9 cellular contexts compared by ENCODE assay signal in the genomic region with DNA sequence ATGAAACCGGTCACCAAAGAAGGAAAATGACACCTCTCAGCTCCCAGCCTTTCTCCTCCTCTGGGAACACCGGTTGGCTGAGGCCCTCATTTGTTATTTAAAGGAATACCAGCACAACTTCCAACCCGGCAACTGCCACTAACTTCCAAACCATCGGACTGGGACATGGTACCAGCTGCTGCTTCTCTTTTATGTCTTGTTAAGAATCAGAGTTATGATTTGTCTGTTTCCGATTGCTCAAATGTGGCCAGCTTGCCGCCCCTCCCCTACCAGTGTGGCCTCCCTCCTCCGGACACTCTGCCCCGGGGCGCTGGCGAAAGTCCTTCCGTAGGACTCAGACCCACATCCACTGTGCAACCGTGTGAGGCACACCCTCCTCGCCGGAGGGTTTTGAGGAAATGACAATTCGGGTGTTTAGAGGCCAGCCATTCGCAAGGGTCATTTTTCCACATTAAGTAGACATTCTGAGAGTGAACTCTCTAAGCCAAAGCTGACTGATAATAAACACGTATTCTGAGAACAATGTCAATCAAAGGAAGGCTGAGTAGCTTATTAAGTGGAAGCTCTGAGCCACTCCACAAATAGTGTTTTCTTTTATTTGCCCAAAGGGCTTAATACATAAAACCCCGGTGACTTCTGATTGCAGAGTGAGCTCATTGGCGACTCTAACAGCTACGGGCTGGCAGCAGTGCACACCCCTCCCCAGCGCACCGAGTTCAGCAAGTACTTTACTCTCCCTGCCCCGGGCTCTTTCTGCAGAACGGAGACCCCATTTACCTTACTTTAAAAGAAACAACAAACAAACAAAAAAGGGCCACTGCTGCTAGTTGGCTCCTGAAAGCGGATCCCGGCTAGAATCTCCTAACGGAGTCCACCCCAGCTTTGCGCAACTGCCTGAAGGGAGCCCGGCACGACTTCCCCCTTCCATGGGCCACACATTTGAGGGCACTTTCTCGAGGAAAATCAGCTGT. TPM values are rescaled to one million over a fixed set of nuclear protein-coding genes. Genes with fewer than 3 reads are reported as not detected.
A peak's percentile ranks its signal among the peaks of the same experiment; 100 is the strongest.
DNase-seq lines count a peak whose midpoint lies in the region; ATAC-seq and TF ChIP-seq lines count a peak whose summit lies in the region.
"Had no signal": no experiment of that assay in that cellular context is flagged by ENCODE, and none has a peak within 500 bp of the region (broad histone marks: within the 10 kb centered on the region; RNA-seq: fewer than 3 reads in every experiment).

No MANE protein-coding gene starts in this region.

- no peaks in the 10 kb centered on the region for H3K36me3 Mint-ChIP-seq in CD4-positive, alpha-beta memory T cell
- H3K36me3 Mint-ChIP-seq: naive thymus-derived CD8-positive, alpha-beta T cell had no signal

- peak overlapping the region; percentile 3; the same call in 1 of the 2 replicates for H3K4me3 ChIP-seq in HEK293 (ENCODE audit: low read depth, low read length)
- peak overlapping the region in 9 of 12 donors; percentile 8 to 51 (median 32) for H3K4me3 ChIP-seq in heart left ventricle
- peak overlapping the region; percentile 51 for H3K4me3 ChIP-seq in psoas muscle
- no peak overlapping the region for H3K4me3 ChIP-seq in CD4-positive, alpha-beta memory T cell (ENCODE audit: low read length in 2 of 2)

- intact Hi-C loops in heart left ventricle (cut with DNase I), result no loop called here
- intact Hi-C loops in psoas muscle (cut with DNase I), result no loop called here
- intact Hi-C loops in CD4-positive, alpha-beta memory T cell (cut with micrococcal nuclease), result no loop called here

- POLR2A ChIA-PET in HEK293 (lab: Yijun Ruan, JAX), result interaction anchor here (0.8 to 1.3 kb wide), 3 partner anchors 9 to 112 kb away, joined by 3 to 6 read pairs (median 6); no protein-coding TSS in a partner anchor
- POLR2A ChIA-PET in RWPE1 (lab: Yijun Ruan, JAX; ENCODE audit: low non-redundant PET), result interaction anchor here (0.6 kb wide), 1 partner anchor 443 kb away, joined by 3 read pairs; no protein-coding TSS in a partner anchor
- POLR2A ChIA-PET in CD4-positive, alpha-beta memory T cell (lab: Charles Lee; ENCODE audit: partially characterized antibody), result no interaction called here

- peaks cover 0 to 2% (median 0%) of the 10 kb centered on the region in 8 donors for H3K9me3 Mint-ChIP-seq in CD4-positive, alpha-beta memory T cell
- H3K9me3 Mint-ChIP-seq: naive thymus-derived CD8-positive, alpha-beta T cell had no signal

- WGBS in heart left ventricle, 4 donors, result 8 to 17% (median 11%) methylated on average over 31 of the region's 31 CpGs
- WGBS in psoas muscle, 3 donors, result 7 to 13% (median 8%) methylated on average over 31 of the region's 31 CpGs

- ATAC-seq in heart left ventricle, result peak; percentile 65 to 86 (median 78)
- ATAC-seq in psoas muscle, result peak in 3 of 4 donors; percentile 61 to 77 (median 63)
- ATAC-seq: naive thymus-derived CD8-positive, alpha-beta T cell had no signal

- H3K27ac Mint-ChIP-seq in CD4-positive, alpha-beta memory T cell, result no peak overlapping the region

- TF ChIP-seq POLR2A in heart left ventricle (IDR thresholded peaks at IDR 0.05) (no peak), erythroblast (IDR thresholded peaks at IDR 0.05; ENCODE audit: low read length) (no peak)

- H3K27me3 Mint-ChIP-seq in CD4-positive, alpha-beta memory T cell, result peaks cover 43 to 53% of the 10 kb centered on the region in 2 donors

- no peak for DNase-seq in RWPE1 (ENCODE audit: low spot score)
- peak in 3 of 5 donors; percentile 64 to 78 (median 74) for DNase-seq in heart left ventricle
- peak; percentile 60 to 75 for DNase-seq in psoas muscle
- no peak for DNase-seq in activated CD4-positive, alpha-beta T cell treated with anti-CD3 and anti-CD28 coated beads for 1 hour
- DNase-seq in erythroblast (lab: John Stamatoyannopoulos, UW), result no peak
- DNase-seq in CD4-positive, alpha-beta memory T cell, result no peak
- DNase-seq in activated effector memory CD4-positive, alpha-beta T cell treated with anti-CD3 and anti-CD28 coated beads, Interleukin-2, amount 50 U/mL, for 16 hours, result no peak

- H3K9me3 ChIP-seq in HEK293 (ENCODE audit: control insufficient read depth, insufficient read depth, low read depth, low read length) (no peaks in the 10 kb centered on the region), heart left ventricle (no peaks in the 10 kb centered on the region), psoas muscle (no peaks in the 10 kb centered on the region)
- H3K9me3 ChIP-seq in CD4-positive, alpha-beta memory T cell (ENCODE audit: control insufficient read depth in 1 of 2, low read length in 2 of 2), result no peaks in the 10 kb centered on the region

- H3K4me1 ChIP-seq in HEK293 (ENCODE audit: control insufficient read depth, insufficient read depth, low read length), result peaks cover 31% of the 10 kb centered on the region
- peaks cover 0 to 37% (median 6%) of the 10 kb centered on the region in 12 donors for H3K4me1 ChIP-seq in heart left ventricle
- H3K4me1 ChIP-seq in psoas muscle, result no peaks in the 10 kb centered on the region
- H3K4me1 ChIP-seq in CD4-positive, alpha-beta memory T cell (ENCODE audit: insufficient read depth, low read length), result peaks cover 19% of the 10 kb centered on the region

- H3K4me3 Mint-ChIP-seq in CD4-positive, alpha-beta memory T cell, result peak overlapping the region in 2 of 8 donors; percentile 21 to 30

- H3K27me3 ChIP-seq in heart left ventricle (peaks cover 25 to 67% (median 48%) of the 10 kb centered on the region in 9 donors), psoas muscle (ENCODE audit: insufficient read depth in 3 of 3, low read length in 2 of 3) (peaks cover 0 to 73% (median 15%) of the 10 kb centered on the region in 3 donors)
- peaks cover 22% of the 10 kb centered on the region for H3K27me3 ChIP-seq in CD4-positive, alpha-beta memory T cell (ENCODE audit: insufficient read depth, low read length)

- TF ChIP-seq CTCF in HEK293 (tag by site-specific recombination; IDR thresholded peaks at IDR 0.05) (no peak), RWPE1 (conservative IDR thresholded peaks at IDR 0.05; ENCODE audit: low read depth) (no peak), heart left ventricle (IDR thresholded peaks at IDR 0.05) (no peak), psoas muscle (IDR thresholded peaks at IDR 0.05) (no peak)

- peak overlapping the region; percentile 16; the same call in 1 of the 2 replicates for H3K27ac ChIP-seq in HEK293 (ENCODE audit: extremely low read depth, low read depth, low read length)
- peak overlapping the region; percentile 95 for H3K27ac ChIP-seq in RWPE1
- H3K27ac ChIP-seq in heart left ventricle, result peak overlapping the region in 2 of 12 donors; percentile 3 to 76
- no peak overlapping the region for H3K27ac ChIP-seq in psoas muscle
- no peak overlapping the region for H3K27ac ChIP-seq in CD4-positive, alpha-beta memory T cell (ENCODE audit: low read depth, low read length)

- H3K4me1 Mint-ChIP-seq in CD4-positive, alpha-beta memory T cell, result peaks cover 1 to 29% (median 12%) of the 10 kb centered on the region in 4 donors

- CTCF ChIA-PET in HEK293 (lab: Yijun Ruan, JAX), result interaction anchor here (0.5 to 2.9 kb wide), 11 partner anchors 9 to 161 kb away, joined by 3 to 13 read pairs (median 3); no protein-coding TSS in a partner anchor
- CTCF ChIA-PET in RWPE1 (lab: Yijun Ruan, JAX), result interaction anchor here (0.6 to 7.1 kb wide), 4 partner anchors 17 to 479 kb away, joined by 3 to 41 read pairs (median 4); no protein-coding TSS in a partner anchor
- CTCF ChIA-PET in CD4-positive, alpha-beta memory T cell (lab: Charles Lee; ENCODE audit: partially characterized antibody), result interaction anchor here (1.3 kb wide), 1 partner anchor 478 kb away, joined by 4 read pairs; no protein-coding TSS in a partner anchor

- H3K36me3 ChIP-seq in HEK293 (ENCODE audit: control insufficient read depth in 2 of 2, insufficient read depth in 1 of 2, low read length in 2 of 2) (peaks cover 5% of the 10 kb centered on the region in 2 experiments; a peak in 2 of 3 replicates), heart left ventricle (no peaks in the 10 kb centered on the region), psoas muscle (ENCODE audit: insufficient read depth in 1 of 2, low read depth in 1 of 2) (no peaks in the 10 kb centered on the region)
- no peaks in the 10 kb centered on the region for H3K36me3 ChIP-seq in CD4-positive, alpha-beta memory T cell (ENCODE audit: insufficient read depth, low read length)

TF ChIP-seq in HEK293, 187 proteins besides CTCF, POLR2A, EP300 and RAD21 (continues in another document):
- TF ChIP-seq ZNF341 (tag by site-specific recombination; IDR thresholded peaks at IDR 0.05; ENCODE audit: low read depth), result peak; percentile 74
- TF ChIP-seq ZNF843 (tag by site-specific recombination; IDR thresholded peaks at IDR 0.05), result no peak
- TF ChIP-seq ZNF600 (tag by site-specific recombination; IDR thresholded peaks at IDR 0.05), result peak; percentile 47; the same call in 1 of the 2 replicates
- TF ChIP-seq, protein P1, sequence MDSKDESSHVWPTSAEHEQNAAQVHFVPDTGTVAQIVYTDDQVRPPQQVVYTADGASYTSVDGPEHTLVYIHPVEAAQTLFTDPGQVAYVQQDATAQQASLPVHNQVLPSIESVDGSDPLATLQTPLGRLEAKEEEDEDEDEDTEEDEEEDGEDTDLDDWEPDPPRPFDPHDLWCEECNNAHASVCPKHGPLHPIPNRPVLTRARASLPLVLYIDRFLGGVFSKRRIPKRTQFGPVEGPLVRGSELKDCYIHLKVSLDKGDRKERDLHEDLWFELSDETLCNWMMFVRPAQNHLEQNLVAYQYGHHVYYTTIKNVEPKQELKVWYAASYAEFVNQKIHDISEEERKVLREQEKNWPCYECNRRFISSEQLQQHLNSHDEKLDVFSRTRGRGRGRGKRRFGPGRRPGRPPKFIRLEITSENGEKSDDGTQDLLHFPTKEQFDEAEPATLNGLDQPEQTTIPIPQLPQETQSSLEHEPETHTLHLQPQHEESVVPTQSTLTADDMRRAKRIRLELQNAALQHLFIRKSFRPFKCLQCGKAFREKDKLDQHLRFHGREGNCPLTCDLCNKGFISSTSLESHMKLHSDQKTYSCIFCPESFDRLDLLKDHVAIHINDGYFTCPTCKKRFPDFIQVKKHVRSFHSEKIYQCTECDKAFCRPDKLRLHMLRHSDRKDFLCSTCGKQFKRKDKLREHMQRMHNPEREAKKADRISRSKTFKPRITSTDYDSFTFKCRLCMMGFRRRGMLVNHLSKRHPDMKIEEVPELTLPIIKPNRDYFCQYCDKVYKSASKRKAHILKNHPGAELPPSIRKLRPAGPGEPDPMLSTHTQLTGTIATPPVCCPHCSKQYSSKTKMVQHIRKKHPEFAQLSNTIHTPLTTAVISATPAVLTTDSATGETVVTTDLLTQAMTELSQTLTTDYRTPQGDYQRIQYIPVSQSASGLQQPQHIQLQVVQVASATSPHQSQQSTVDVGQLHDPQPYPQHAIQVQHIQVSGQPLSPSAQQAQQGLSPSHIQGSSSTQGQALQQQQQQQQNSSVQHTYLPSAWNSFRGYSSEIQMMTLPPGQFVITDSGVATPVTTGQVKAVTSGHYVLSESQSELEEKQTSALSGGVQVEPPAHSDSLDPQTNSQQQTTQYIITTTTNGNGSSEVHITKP (tag by site-specific recombination; IDR thresholded peaks at IDR 0.05), result peak; percentile 54

RNA-seq across cellular contexts. Expression of a gene that starts 5.4 kb away (rescaled TPM):
- total RNA-seq in heart left ventricle, result 1 to 10 TPM in 1 of 9 donors, under 1 TPM in 6, not detected in 2; 0.07 to 2.0 (median 0.08) TPM
- under 1 TPM; 0.04 TPM for polyA plus RNA-seq in heart left ventricle
- not detected for total RNA-seq in psoas muscle
- polyA plus RNA-seq in psoas muscle, result under 1 TPM in 1 of 3 donors, not detected in 2; 0.01 TPM
- total RNA-seq in CD4-positive, alpha-beta memory T cell, result under 1 TPM; 0.26 to 0.36 TPM
- polyA plus RNA-seq in CD4-positive, alpha-beta memory T cell, result under 1 TPM in 1 of 2 donors, not detected in 1; 0.16 TPM

Comparison
In these comparisons a context has a peak if more than half of its experiments do, and no peak if none do; other contexts are left out.
1. H3K27ac ChIP-seq: peak in HEK293 (single experiment) and RWPE1 (single experiment); none in psoas muscle (single experiment) and CD4-positive, alpha-beta memory T cell (single experiment).
2. H3K4me3 ChIP-seq: peak in HEK293 (single experiment), heart left ventricle (9 of 12) and psoas muscle (single experiment); none in CD4-positive, alpha-beta memory T cell (0 of 2).
3. DNase-seq: peak in heart left ventricle (3 of 5) and psoas muscle (2 of 2); none in RWPE1 (single experiment), activated CD4-positive, alpha-beta T cell treated with anti-CD3 and anti-CD28 coated beads for 1 hour (single experiment), erythroblast (0 of 2), CD4-positive, alpha-beta memory T cell (0 of 5) and activated effector memory CD4-positive, alpha-beta T cell treated with anti-CD3 and anti-CD28 coated beads, Interleukin-2, amount 50 U/mL, for 16 hours (single experiment).